In genomic region chr9:70484232-70485130, GRCh38 we compare ENCODE assay signal across 8 cellular contexts.
DNase-seq lines count a peak whose midpoint lies in the region; ATAC-seq and TF ChIP-seq lines count a peak whose summit lies in the region.

No MANE protein-coding gene starts in this region.

- H3K9me3 ChIP-seq in liver (ENCODE audit: control insufficient read depth in 4 of 4, low read length in 3 of 4) (no peaks in the 10 kb centered on the region), tibial artery (no peaks in the 10 kb centered on the region)

- peak; percentile 93 to 98 for TF ChIP-seq RAD21 in liver (IDR thresholded peaks at IDR 0.05)

- no peaks in the 10 kb centered on the region for H3K27me3 ChIP-seq in dorsolateral prefrontal cortex
- no peaks in the 10 kb centered on the region for H3K27me3 ChIP-seq in liver (ENCODE audit: control insufficient read depth in 4 of 4, insufficient read depth in 4 of 4, low read length in 3 of 4)
- H3K27me3 ChIP-seq in tibial artery = no peaks in the 10 kb centered on the region

- whole genome bisulfite sequencing in liver = 44% methylated on average over 8 of the region's 8 CpGs

- H3K4me1 ChIP-seq in liver (ENCODE audit: control insufficient read depth in 4 of 4, insufficient read depth in 4 of 4, low read length in 3 of 4) (peaks cover 7 to 31% (median 14%) of the 10 kb centered on the region in 4 donors), tibial artery (peaks cover 8 to 88% (median 53%) of the 10 kb centered on the region in 4 donors)

- H3K27ac ChIP-seq in dorsolateral prefrontal cortex (peak overlapping the region in 46 of 59 donors; percentile 14 to 98 (median 58)), liver (ENCODE audit: low read depth in 1 of 2, low read length in 2 of 2) (peak overlapping the region; percentile 46 to 63), tibial artery (peak overlapping the region; percentile 81 to 93)

- ATAC-seq in GM19035 (IDR thresholded peaks at IDR 0.05; ENCODE audit: unreplicated experiment) (peak; percentile 81), HG03432 (IDR thresholded peaks at IDR 0.05; ENCODE audit: unreplicated experiment) (peak; percentile 72), GM19328 (IDR thresholded peaks at IDR 0.05; ENCODE audit: unreplicated experiment) (no peak)

- intact Hi-C loops in dorsolateral prefrontal cortex (cut with DNase I) (loop anchor here (5.0 to 10.0 kb wide), 3 partner anchors 118 to 230 kb away; partner anchors contain the start of gene SMC5 (in 1 of the 2)), tibial artery (cut with DNase I; ENCODE audit: low total_unique reads) (loop anchor here (5.0 kb wide), 1 partner anchor 118 kb away; no protein-coding TSS in a partner anchor)

- peak overlapping the region in 1 of 2 donors; percentile 59 for H3K9ac ChIP-seq in liver (ENCODE audit: low read depth in 1 of 2, low read length in 2 of 2)

- H3K4me3 ChIP-seq in dorsolateral prefrontal cortex (no peak overlapping the region), liver (ENCODE audit: low read depth in 1 of 3, low read length in 3 of 3) (no peak overlapping the region), tibial artery (no peak overlapping the region)

- TF ChIP-seq CTCF in dorsolateral prefrontal cortex (IDR thresholded peaks at IDR 0.05 in 54 of 56, conservative IDR thresholded peaks at IDR 0.05 in 2 of 56; ENCODE audit: low read depth in 1 of 56, partially characterized antibody in 56 of 56) (peak; percentile 59 to 91 (median 84)), liver (IDR thresholded peaks at IDR 0.05; ENCODE audit: low read depth, low read length, missing input control) (peak; percentile 76), tibial artery (IDR thresholded peaks at IDR 0.05) (peak; percentile 72 to 74)

- H3K36me3 ChIP-seq in liver (ENCODE audit: control insufficient read depth in 4 of 4, insufficient read depth in 3 of 4, low read depth in 1 of 4, low read length in 3 of 4) = no peaks in the 10 kb centered on the region
- no peaks in the 10 kb centered on the region for H3K36me3 ChIP-seq in tibial artery

- DNase-seq in DMS153 (lab: John Stamatoyannopoulos, UW) (peak; percentile 37), OCI-M2 (lab: John Stamatoyannopoulos, UW; ENCODE audit: unreplicated experiment) (peak; percentile 17), dorsolateral prefrontal cortex (peak in 2 of 10 donors; percentile 41 to 52), tibial artery (no peak)

TF ChIP-seq in liver, 16 proteins besides CTCF, POLR2A, EP300 and RAD21:
- peak; percentile 54 to 67 for TF ChIP-seq RXRA (IDR thresholded peaks at IDR 0.05)
- peak in 1 of 2 donors; percentile 34 for TF ChIP-seq JUND (IDR thresholded peaks at IDR 0.05)
- TF ChIP-seq YY1 (IDR thresholded peaks at IDR 0.05) = peak; percentile 24
- TF ChIP-seq EGR1 (IDR thresholded peaks at IDR 0.05; ENCODE audit: low read depth in 2 of 2) = no peak
- TF ChIP-seq HNF4A (conservative IDR thresholded peaks at IDR 0.05) = peak; percentile 20 to 40
- TF ChIP-seq HNF4G (IDR thresholded peaks at IDR 0.05) = no peak
- TF ChIP-seq NR2F2 (IDR thresholded peaks at IDR 0.05) = peak; percentile 53
- peak; percentile 55 for TF ChIP-seq SP1 (IDR thresholded peaks at IDR 0.05)
- TF ChIP-seq MAX (IDR thresholded peaks at IDR 0.05) = peak; percentile 32
TF ChIP-seq in liver: peak in this region for 7.

Comparison
In these comparisons a context has a peak if more than half of its experiments do, and no peak if none do; other contexts are left out.
1. DNase-seq: peak in DMS153 (single experiment) and OCI-M2 (single experiment); none in tibial artery (0 of 2).
2. Peak in every context shown above with its lines, with median percentiles within 50 percentile points of each other: H3K27ac ChIP-seq and CTCF ChIP-seq.